In genomic region chr19:2988568-2988967, GRCh38 we compare ENCODE assay signal across 23 cellular contexts. TPM values are rescaled to one million over a fixed set of nuclear protein-coding genes. Genes with fewer than 3 reads are reported as not detected.
DNase-seq lines count a peak whose midpoint lies in the region; ATAC-seq, FAIRE-seq and TF ChIP-seq lines count a peak whose summit lies in the region.
"Had no signal": no experiment of that assay in that cellular context is flagged by ENCODE, and none has a peak within 500 bp of the region (broad histone marks: within the 10 kb centered on the region; RNA-seq: fewer than 3 reads in every experiment).

No MANE protein-coding gene starts in this region.

- intact Hi-C loops in K562 (cut with micrococcal nuclease), result no loop called here
- intact Hi-C loops in sciatic nerve (cut with DNase I), result loop anchor here (10.0 kb wide), 1 partner anchor 46 kb away; no protein-coding TSS in a partner anchor

- in situ Hi-C loops in K562 (cut with MboI), result no loop called here

- H2AFZ ChIP-seq in K562 (ENCODE audit: low read depth, low read length), result no peak overlapping the region
- H2AFZ ChIP-seq in neural progenitor cell (replicated peaks), result no peak overlapping the region
- H2AFZ ChIP-seq: GM23338 had no signal

- TF ChIP-seq CTCF in K562 (IDR thresholded peaks at IDR 0.05 in 2 of 3, conservative IDR thresholded peaks at IDR 0.05 in 1 of 3; ENCODE audit: insufficient read depth in 2 of 3, low read depth in 1 of 3, low read length in 3 of 3) (no peak), endothelial cell (IDR thresholded peaks at IDR 0.05; ENCODE audit: unreplicated experiment) (no peak), neural progenitor cell (IDR thresholded peaks at IDR 0.05) (no peak)

- H3K4me1 ChIP-seq in K562 (replicated peaks in 1 of 2; ENCODE audit: control insufficient read depth in 2 of 2, insufficient read depth in 2 of 2, low read length in 2 of 2), result peaks cover 0 to 31% of the 10 kb centered on the region in 2 experiments; a peak in 3 of 5 replicates
- peaks cover 18% of the 10 kb centered on the region for H3K4me1 ChIP-seq in neural progenitor cell

- no TSS peak for BruUV-seq in K562 (replicated peaks; lab: Mats Ljungman, UMichigan)

- POLR2A ChIA-PET in K562 (lab: Yijun Ruan, JAX), result interaction anchor here (0.5 kb wide), 1 partner anchor 10 kb away, joined by 3 read pairs; no protein-coding TSS in a partner anchor

- H3K4me1 Mint-ChIP-seq in endothelial cell (ENCODE audit: unreplicated experiment) (peaks cover 6% of the 10 kb centered on the region), neural progenitor cell (peaks cover 24% of the 10 kb centered on the region)
- H3K4me1 Mint-ChIP-seq: CD8-positive, alpha-beta memory T cell had no signal

- H3K79me2 ChIP-seq in K562 (ENCODE audit: control insufficient read depth, insufficient read depth, low read length), result no peaks in the 10 kb centered on the region
- H3K79me2 ChIP-seq in neural progenitor cell (ENCODE audit: low read depth), result no peaks in the 10 kb centered on the region

- H3K4me3 ChIP-seq in K562, result no peak overlapping the region
- H3K4me3 ChIP-seq in neural progenitor cell, result no peak overlapping the region
- H3K4me3 ChIP-seq: BLaER1 treated with 17β-estradiol and CSF1 and Interleukin-3, amounts not matched to agents 10 nM and 100 nM; GM12878; GM23338; HAP-1 had no signal

- H3K27me3 Mint-ChIP-seq in endothelial cell (ENCODE audit: unreplicated experiment) (peaks cover 5% of the 10 kb centered on the region), neural progenitor cell (ENCODE audit: insufficient read depth, low read depth) (peaks cover 29% of the 10 kb centered on the region)

- 24% methylated on average over 3 of the region's 3 CpGs for WGBS in K562 (ENCODE audit: insufficient coverage, low coverage, missing lambda C conversion rate)

- no peaks in the 10 kb centered on the region for H3K36me3 ChIP-seq in K562 (ENCODE audit: control insufficient read depth, insufficient read depth, low read length)
- H3K36me3 ChIP-seq in neural progenitor cell, result no peaks in the 10 kb centered on the region
- H3K36me3 ChIP-seq: BE2C; BLaER1 treated with 17β-estradiol and CSF1 and Interleukin-3, amounts not matched to agents 10 nM and 100 nM; HAP-1 had no signal

- no peak overlapping the region for H3K27ac Mint-ChIP-seq in endothelial cell (ENCODE audit: unreplicated experiment)
- H3K27ac Mint-ChIP-seq in neural progenitor cell, result peak overlapping the region; percentile 3
- H3K27ac Mint-ChIP-seq: CD14-positive monocyte; CD4-positive, alpha-beta T cell; CD8-positive, alpha-beta memory T cell; GM23338 had no signal

- no peak overlapping the region for H3K27ac ChIP-seq in K562 (ENCODE audit: extremely low read depth, low read depth, low read length)
- H3K27ac ChIP-seq in neural progenitor cell, result no peak overlapping the region

- ATAC-seq in K562 (no peak), HG03159 (IDR thresholded peaks at IDR 0.05; ENCODE audit: unreplicated experiment) (no peak), sciatic nerve (no peak)
- ATAC-seq: GM12878, GM23338 had no signal

- no peak for DNase-seq in K562 (ENCODE audit: extremely low read depth in 1 of 4, low spot score in 3 of 4)
- no peak for DNase-seq in endothelial cell (ENCODE audit: low spot score)
- no peak for DNase-seq in neural progenitor cell (ENCODE audit: low spot score)
- no peak for DNase-seq in AG08396 (ENCODE audit: low spot score)
- no peak for DNase-seq in sciatic nerve (ENCODE audit: low spot score)
- DNase-seq: AML-193; BE2C; CD4-positive, alpha-beta T cell; CD8-positive, alpha-beta memory T cell; DMS 273 treated with DMSO at 0.1 percent for 48 hours; DMS79; EL; GDM1 had no signal

- no peaks in the 10 kb centered on the region; the same call in 1 of the 2 replicates for H4K20me1 ChIP-seq in K562 (replicated peaks; ENCODE audit: control insufficient read depth, insufficient read depth, low read length)
- peaks cover 7% of the 10 kb centered on the region for H4K20me1 ChIP-seq in neural progenitor cell (ENCODE audit: low read depth)
- H4K20me1 ChIP-seq: BLaER1 treated with 17β-estradiol and CSF1 and Interleukin-3, amounts not matched to agents 10 nM and 100 nM had no signal

- CTCF ChIA-PET in K562 (lab: Yijun Ruan, JAX; ENCODE audit: low intra/inter-chr PET ratio), result no interaction called here

- H3K9me1 ChIP-seq in K562 (ENCODE audit: control insufficient read depth, insufficient read depth, low read length), result no peaks in the 10 kb centered on the region

- H3K9ac ChIP-seq in K562 (ENCODE audit: insufficient read depth in 1 of 2, low read depth in 2 of 2, low read length in 2 of 2) (no peak overlapping the region), neural progenitor cell (no peak overlapping the region)

- H3K36me3 Mint-ChIP-seq in endothelial cell (ENCODE audit: low read depth, unreplicated experiment) (no peaks in the 10 kb centered on the region), neural progenitor cell (no peaks in the 10 kb centered on the region)
- H3K36me3 Mint-ChIP-seq: CD14-positive monocyte; CD8-positive, alpha-beta memory T cell had no signal

- H3K9me3 ChIP-seq in K562 (replicated peaks; ENCODE audit: control insufficient read depth, insufficient read depth, low read depth, low read length), result no peaks in the 10 kb centered on the region
- H3K9me3 ChIP-seq in neural progenitor cell (ENCODE audit: low read depth), result no peaks in the 10 kb centered on the region
- H3K9me3 ChIP-seq: BE2C; BLaER1 treated with 17β-estradiol and CSF1 and Interleukin-3, amounts not matched to agents 10 nM and 100 nM; HAP-1 had no signal

- FAIRE-seq in K562 (lab: Jason Lieb, UNC), result no peak
- FAIRE-seq: D721Med, GM12878, GM19239, H54 had no signal

- TF ChIP-seq EP300 in K562 (IDR thresholded peaks at IDR 0.05; ENCODE audit: low read length), result no peak

- H3K9me3 Mint-ChIP-seq in endothelial cell (ENCODE audit: unreplicated experiment) (no peaks in the 10 kb centered on the region), neural progenitor cell (no peaks in the 10 kb centered on the region)
- H3K9me3 Mint-ChIP-seq: CD4-positive, alpha-beta T cell; CD8-positive, alpha-beta memory T cell; GM23338 had no signal

- no peak for TF ChIP-seq RAD21 in K562 (CRISPR knock-in tag; conservative IDR thresholded peaks at IDR 0.05 in 1 of 2, IDR thresholded peaks at IDR 0.05 in 1 of 2)

- H3K4me2 ChIP-seq in K562 (ENCODE audit: insufficient read depth, low read length) (no peak overlapping the region), neural progenitor cell (no peak overlapping the region)

- H3K4me3 Mint-ChIP-seq in endothelial cell (ENCODE audit: unreplicated experiment) (peak overlapping the region; percentile 4), neural progenitor cell (peak overlapping the region; percentile 33)
- H3K4me3 Mint-ChIP-seq: CD4-positive, alpha-beta T cell; CD8-positive, alpha-beta memory T cell; GM23338 had no signal

- TF ChIP-seq POLR2A in K562 (conservative IDR thresholded peaks at IDR 0.05), result no peak

- H3K27me3 ChIP-seq in K562 (ENCODE audit: control insufficient read depth in 2 of 2, insufficient read depth in 2 of 2, low read length in 2 of 2) (peaks cover 0 to 20% of the 10 kb centered on the region in 2 experiments; a peak in 2 of 5 replicates), neural progenitor cell (peaks cover 30% of the 10 kb centered on the region)
- H3K27me3 ChIP-seq: BE2C had no signal

- peaks cover 21% of the 10 kb centered on the region for H3F3A ChIP-seq in neural progenitor cell (ENCODE audit: low read depth)

RNA-seq across cellular contexts. Expression of gene TLE6, which starts 11.2 kb away (rescaled TPM):
- total RNA-seq in K562 (2011; cell fraction: chromatin; rRNA removed; ENCODE audit: low replicate concordance), result 5.1 and 7.6 TPM in 2 replicates
- 5.1 and 5.5 TPM in 2 replicates for total RNA-seq in K562 (2011; cell fraction: nucleolus; rRNA removed)
- total RNA-seq in K562 (2011; cell fraction: nucleoplasm; rRNA removed), result 2.7 and 4.5 TPM in 2 replicates
- 3.3 and 6.1 TPM in 2 replicates for total RNA-seq in K562 (2014; rRNA removed)
- 1.1 and 1.2 TPM in 2 replicates for total RNA-seq in K562 (2014; rRNA removed; fragmentation: Illumina TruSeq; extraction: Trizol)
- 3.4 and 3.5 TPM in 2 replicates for total RNA-seq in K562 (2015; rRNA removed; fragmentation: Illumina TruSeq; extraction: Trizol)
- total RNA-seq in K562 (2021), result 1.8 TPM in 2 replicates
- polyA plus RNA-seq in K562 (2011; rRNA removed), result 3.3 and 3.5 TPM in 2 replicates
- 3.0 TPM in 2 replicates for polyA plus RNA-seq in K562 (2011; cell fraction: cytosol; rRNA removed)
- polyA plus RNA-seq in K562 (2011; cell fraction: nucleus; rRNA removed), result 6.5 and 7.6 TPM in 2 replicates
- 2.3 and 10.0 TPM in 2 replicates for polyA plus RNA-seq in K562 (2012)
- polyA plus RNA-seq in K562 (2014; fragmentation: Illumina TruSeq; extraction: Trizol), result 1.8 and 3.1 TPM in 2 replicates
- polyA plus RNA-seq in K562 (2014; fragmentation: Nextera tagmentation; extraction: Ambion mirVana), result 1 to 10 TPM; 1.2 to 1.5 TPM
- 2.5 and 4.4 TPM in 2 replicates for polyA plus RNA-seq in K562 (2014; rRNA removed)
- 0.70 and 0.78 TPM in 2 replicates for polyA minus RNA-seq in K562 (2011; rRNA and poly(A)+ RNA removed)
- polyA minus RNA-seq in K562 (2011; cell fraction: cytosol; rRNA and poly(A)+ RNA removed), result 1.1 TPM in 1 of 2 replicates, not detected in the other
- polyA minus RNA-seq in K562 (2011; cell fraction: nucleus; rRNA and poly(A)+ RNA removed), result 0.94 and 2.4 TPM in 2 replicates
- total RNA-seq in endothelial cell (ENCODE audit: unreplicated experiment), result 0.59 TPM
- 0.22 and 1.8 TPM in 2 replicates for total RNA-seq in neural progenitor cell (ENCODE audit: low replicate concordance)
- 4.4 TPM for total RNA-seq in sciatic nerve
- total RNA-seq: A673; CD4-positive, alpha-beta T cell had no signal
- polyA plus RNA-seq: CD14-positive monocyte; CD8-positive, alpha-beta memory T cell had no signal

RNA-seq across cellular contexts. Expression of gene TLE2, which starts 40.5 kb away (rescaled TPM):
- total RNA-seq in K562 (2011; cell fraction: chromatin; rRNA removed; ENCODE audit: low replicate concordance), result 30.9 and 72.5 TPM in 2 replicates
- 30.0 and 48.0 TPM in 2 replicates for total RNA-seq in K562 (2011; cell fraction: nucleolus; rRNA removed)
- 19.1 and 21.2 TPM in 2 replicates for total RNA-seq in K562 (2011; cell fraction: nucleoplasm; rRNA removed)
- total RNA-seq in K562 (2014; rRNA removed) (5.5 and 6.4 TPM in 2 replicates), K562 (2014; rRNA removed; fragmentation: Illumina TruSeq; extraction: Trizol) (2.4 and 2.7 TPM in 2 replicates), K562 (2015; rRNA removed; fragmentation: Illumina TruSeq; extraction: Trizol) (4.4 and 4.5 TPM in 2 replicates), K562 (2021) (13.1 and 15.2 TPM in 2 replicates), endothelial cell (ENCODE audit: unreplicated experiment) (5.7 TPM), neural progenitor cell (ENCODE audit: low replicate concordance) (1.1 TPM in 1 of 2 replicates, not detected in the other), sciatic nerve (232 TPM)
- polyA plus RNA-seq in K562 (2011; rRNA removed) (10.7 and 12.0 TPM in 2 replicates), K562 (2014; fragmentation: Illumina TruSeq; extraction: Trizol) (6.2 and 8.8 TPM in 2 replicates), K562 (2014; fragmentation: Nextera tagmentation; extraction: Ambion mirVana) (under 1 TPM; 0.35 to 0.53 TPM), K562 (2014; rRNA removed) (10.5 and 10.6 TPM in 2 replicates)
- polyA plus RNA-seq in K562 (2011; cell fraction: cytosol; rRNA removed), result 6.0 and 17.7 TPM in 2 replicates
- 34.3 and 67.6 TPM in 2 replicates for polyA plus RNA-seq in K562 (2011; cell fraction: nucleus; rRNA removed)
- polyA plus RNA-seq in K562 (2012), result 25.8 and 36.0 TPM in 2 replicates
- polyA minus RNA-seq in K562 (2011; rRNA and poly(A)+ RNA removed), result 2.9 and 8.1 TPM in 2 replicates
- polyA minus RNA-seq in K562 (2011; cell fraction: cytosol; rRNA and poly(A)+ RNA removed), result 10.4 and 11.6 TPM in 2 replicates
- 6.6 and 9.0 TPM in 2 replicates for polyA minus RNA-seq in K562 (2011; cell fraction: nucleus; rRNA and poly(A)+ RNA removed)
- polyA plus RNA-seq: CD14-positive monocyte had no signal

RNA-seq across cellular contexts. Expression of gene ZNF77, which starts 43.8 kb away (rescaled TPM):
- total RNA-seq in K562 (2011; cell fraction: chromatin; rRNA removed; ENCODE audit: low replicate concordance), result 62.3 and 82.9 TPM in 2 replicates
- 40.1 and 43.2 TPM in 2 replicates for total RNA-seq in K562 (2011; cell fraction: nucleolus; rRNA removed)
- 32.5 and 41.6 TPM in 2 replicates for total RNA-seq in K562 (2011; cell fraction: nucleoplasm; rRNA removed)
- total RNA-seq in K562 (2014; rRNA removed) (6.5 and 8.6 TPM in 2 replicates), K562 (2014; rRNA removed; fragmentation: Illumina TruSeq; extraction: Trizol) (11.2 and 13.5 TPM in 2 replicates), K562 (2015; rRNA removed; fragmentation: Illumina TruSeq; extraction: Trizol) (10.2 and 11.2 TPM in 2 replicates), K562 (2021) (6.7 and 6.8 TPM in 2 replicates), endothelial cell (ENCODE audit: unreplicated experiment) (5.5 TPM), neural progenitor cell (ENCODE audit: low replicate concordance) (6.2 and 6.5 TPM in 2 replicates), sciatic nerve (6.1 TPM)
- polyA plus RNA-seq in K562 (2011; rRNA removed) (12.3 and 14.5 TPM in 2 replicates), K562 (2014; fragmentation: Illumina TruSeq; extraction: Trizol) (7.7 and 10.7 TPM in 2 replicates), K562 (2014; fragmentation: Nextera tagmentation; extraction: Ambion mirVana) (1 to 10 TPM; 4.3 to 4.9 TPM), K562 (2014; rRNA removed) (8.1 and 8.2 TPM in 2 replicates)
- 4.5 and 6.9 TPM in 2 replicates for polyA plus RNA-seq in K562 (2011; cell fraction: cytosol; rRNA removed)
- polyA plus RNA-seq in K562 (2011; cell fraction: nucleus; rRNA removed), result 11.2 and 12.3 TPM in 2 replicates
- polyA plus RNA-seq in K562 (2012), result 5.9 and 14.5 TPM in 2 replicates
- 22.6 and 25.0 TPM in 2 replicates for polyA minus RNA-seq in K562 (2011; rRNA and poly(A)+ RNA removed)
- polyA minus RNA-seq in K562 (2011; cell fraction: cytosol; rRNA and poly(A)+ RNA removed), result 3.2 and 4.4 TPM in 2 replicates
- 5.4 and 7.1 TPM in 2 replicates for polyA minus RNA-seq in K562 (2011; cell fraction: nucleus; rRNA and poly(A)+ RNA removed)
